Comparison of ENCODE assay signal across 17 cellular contexts in the genomic region with DNA sequence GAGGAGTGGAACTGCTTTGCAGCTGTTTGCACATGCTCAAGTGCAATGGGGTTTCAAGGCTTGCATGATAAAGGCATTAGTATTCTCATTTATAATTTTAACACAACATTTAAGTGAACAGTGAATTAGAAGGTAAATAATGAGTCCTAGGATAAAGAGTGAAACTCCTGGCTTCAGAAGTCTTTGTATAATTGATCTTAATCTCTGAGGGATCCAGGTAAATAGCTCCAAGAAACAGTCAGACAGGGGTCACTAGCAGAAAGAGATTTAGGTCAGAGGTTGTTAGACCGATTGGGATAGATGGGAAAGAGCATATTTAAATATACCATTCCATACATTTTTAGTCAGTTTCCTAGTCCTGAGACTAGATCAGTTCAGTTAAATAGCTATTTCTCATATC. TPM values are rescaled to one million over a fixed set of nuclear protein-coding genes. Genes with fewer than 3 reads are reported as not detected.
DNase-seq lines count a peak whose midpoint lies in the region; ATAC-seq, FAIRE-seq and TF ChIP-seq lines count a peak whose summit lies in the region.
"Had no signal": no experiment of that assay in that cellular context is flagged by ENCODE, and none has a peak within 500 bp of the region (broad histone marks: within the 10 kb centered on the region; RNA-seq: fewer than 3 reads in every experiment).

No MANE protein-coding gene starts in this region.

- FAIRE-seq in RCC 7860 (lab: Jason Lieb, UNC), result no peak
- FAIRE-seq: A549, GM12878, H54 had no signal

- H3K4me3 ChIP-seq in Karpas-422 (ENCODE audit: low read length), result no peak overlapping the region
- H3K4me3 ChIP-seq: A549, GM12878 had no signal

- no peaks in the 10 kb centered on the region for H3K9me3 ChIP-seq in Karpas-422 (ENCODE audit: low read length)
- H3K9me3 ChIP-seq: A549 had no signal

- H3K36me3 Mint-ChIP-seq in memory B cell, result peaks cover 4% of the 10 kb centered on the region
- H3K36me3 Mint-ChIP-seq in stimulated activated memory B cell treated with anti-CD40 and anti-IgM and Interleukin-4, amounts not matched to agents 10 μg/mL and 1 μg/mL and 100 μg/mL, for 72 hours, result no peaks in the 10 kb centered on the region

- no peak overlapping the region for H3K9ac ChIP-seq in Karpas-422 (ENCODE audit: low read length)

- H3K36me3 ChIP-seq in Karpas-422 (ENCODE audit: insufficient read depth, low read length), result no peaks in the 10 kb centered on the region

- peaks cover 68% of the 10 kb centered on the region for H3K4me1 ChIP-seq in Karpas-422 (ENCODE audit: low read length)
- H3K4me1 ChIP-seq: A549 had no signal

- peak overlapping the region; percentile 55 for H3K27ac Mint-ChIP-seq in memory B cell
- peak overlapping the region; percentile 92 for H3K27ac Mint-ChIP-seq in stimulated activated memory B cell treated with anti-CD40 and anti-IgM and Interleukin-4, amounts not matched to agents 10 μg/mL and 1 μg/mL and 100 μg/mL, for 72 hours
- H3K27ac Mint-ChIP-seq: CD4-positive, alpha-beta T cell had no signal

- H3K27ac ChIP-seq in Karpas-422 (ENCODE audit: low read length), result peak overlapping the region; percentile 99
- H3K27ac ChIP-seq in VCaP, result peak overlapping the region; percentile 74; the same call in 1 of the 2 replicates
- H3K27ac ChIP-seq: A549, C4-2B had no signal

- H3K79me2 ChIP-seq in Karpas-422 (ENCODE audit: low read length), result no peaks in the 10 kb centered on the region

- H3K9me2 ChIP-seq in Karpas-422 (replicated peaks; ENCODE audit: insufficient read depth, low read length), result no peaks in the 10 kb centered on the region

- H3K4me1 Mint-ChIP-seq in memory B cell, result peaks cover 26% of the 10 kb centered on the region
- peaks cover 54% of the 10 kb centered on the region for H3K4me1 Mint-ChIP-seq in stimulated activated memory B cell treated with anti-CD40 and anti-IgM and Interleukin-4, amounts not matched to agents 10 μg/mL and 1 μg/mL and 100 μg/mL, for 72 hours

- H3K9me3 Mint-ChIP-seq in memory B cell, result peaks cover 3% of the 10 kb centered on the region
- no peaks in the 10 kb centered on the region for H3K9me3 Mint-ChIP-seq in stimulated activated memory B cell treated with anti-CD40 and anti-IgM and Interleukin-4, amounts not matched to agents 10 μg/mL and 1 μg/mL and 100 μg/mL, for 72 hours
- H3K9me3 Mint-ChIP-seq: CD4-positive, alpha-beta T cell had no signal

- H3K4me2 ChIP-seq in Karpas-422 (ENCODE audit: low read depth, low read length, poor library complexity, severe bottlenecking), result no peak overlapping the region
- H3K4me2 ChIP-seq: A549 had no signal

- no peaks in the 10 kb centered on the region for H4K20me1 ChIP-seq in Karpas-422 (ENCODE audit: insufficient read depth, low read depth, low read length)

- H2AFZ ChIP-seq in Karpas-422 (ENCODE audit: low read length), result peak overlapping the region; percentile 31

- DNase-seq in Karpas-422 (no peak), memory B cell (ENCODE audit: low spot score in 2 of 2) (no peak), RCC 7860 (ENCODE audit: low spot score) (no peak), DMS 273 (lab: John Stamatoyannopoulos, UW; ENCODE audit: unreplicated experiment) (no peak), 8988T (no peak), GM03348 (ENCODE audit: low spot score) (no peak)
- DNase-seq: AML-193; CD4-positive, alpha-beta T cell; DMS79 treated with DMSO at 0.1 percent for 48 hours; GF-D8; HCEC 1CT had no signal

- no peak for ATAC-seq in memory B cell (ENCODE audit: low read depth)
- ATAC-seq in stimulated activated memory B cell treated with anti-CD40 and anti-IgM and Interleukin-4, amounts not matched to agents 10 μg/mL and 1 μg/mL and 100 μg/mL, for 72 hours, result no peak
- ATAC-seq: A549, GM12878 had no signal

- no peaks in the 10 kb centered on the region for H3K27me3 Mint-ChIP-seq in memory B cell
- H3K27me3 Mint-ChIP-seq in stimulated activated memory B cell treated with anti-CD40 and anti-IgM and Interleukin-4, amounts not matched to agents 10 μg/mL and 1 μg/mL and 100 μg/mL, for 72 hours, result no peaks in the 10 kb centered on the region
- H3K27me3 Mint-ChIP-seq: CD4-positive, alpha-beta T cell had no signal

- H3K27me3 ChIP-seq in Karpas-422 (ENCODE audit: low read length), result no peaks in the 10 kb centered on the region

- TF ChIP-seq CTCF in VCaP (conservative IDR thresholded peaks at IDR 0.05), result no peak

- no peak overlapping the region for H3K4me3 Mint-ChIP-seq in memory B cell
- H3K4me3 Mint-ChIP-seq in stimulated activated memory B cell treated with anti-CD40 and anti-IgM and Interleukin-4, amounts not matched to agents 10 μg/mL and 1 μg/mL and 100 μg/mL, for 72 hours, result no peak overlapping the region
- H3K4me3 Mint-ChIP-seq: CD4-positive, alpha-beta T cell had no signal

RNA-seq across cellular contexts. Expression of a gene that starts 14.1 kb away (rescaled TPM):
- 51.8 and 87.8 TPM in 2 replicates for total RNA-seq in Karpas-422 (2014; rRNA removed; shearing (Covaris generic); ENCODE audit: low replicate concordance)
